15 cellular contexts compared by ENCODE assay signal in the genomic region with DNA sequence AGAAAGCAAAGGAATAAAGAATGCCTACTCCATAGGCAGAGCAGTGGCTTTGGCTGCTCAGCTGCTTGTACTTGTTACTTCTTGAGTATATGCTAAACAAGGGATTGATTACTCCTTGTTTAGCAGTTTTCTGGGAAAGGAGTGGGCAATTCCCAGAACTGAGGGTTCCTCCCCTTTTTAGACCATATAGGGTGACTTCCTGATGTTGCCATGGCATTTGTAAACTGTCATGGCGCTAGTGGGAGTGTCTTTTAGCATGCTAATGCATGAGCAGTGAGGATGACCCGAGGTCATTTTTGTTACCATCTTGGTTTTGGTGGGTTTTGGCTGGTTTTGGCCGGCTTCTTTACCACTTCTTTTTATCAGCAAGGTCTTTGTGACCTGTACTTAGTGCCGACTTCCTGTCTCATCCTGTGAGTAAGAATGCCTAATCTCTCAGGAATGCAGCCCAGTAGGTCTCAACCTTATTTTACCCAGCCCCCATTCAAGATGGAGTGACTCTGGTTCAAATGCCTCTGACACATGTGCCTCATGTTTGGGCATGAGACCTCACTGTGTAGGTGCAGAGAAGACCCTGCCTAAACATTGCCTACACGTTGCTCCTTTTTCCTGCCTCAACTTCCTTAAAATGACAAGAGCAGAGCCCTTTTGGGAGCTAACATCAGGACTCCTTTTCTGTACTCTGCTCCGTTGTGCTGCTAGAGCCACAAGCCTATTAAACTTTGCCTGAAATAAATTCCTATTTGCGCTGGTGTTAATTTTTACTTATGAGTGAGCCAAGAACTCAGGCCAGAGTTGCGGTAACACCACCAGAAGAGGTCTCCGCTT. TPM values are rescaled to one million over a fixed set of nuclear protein-coding genes. Genes with fewer than 3 reads are reported as not detected.
DNase-seq lines count a peak whose midpoint lies in the region; ATAC-seq and TF ChIP-seq lines count a peak whose summit lies in the region.
"Had no signal": no experiment of that assay in that cellular context is flagged by ENCODE, and none has a peak within 500 bp of the region (broad histone marks: within the 10 kb centered on the region; RNA-seq: fewer than 3 reads in every experiment).

No MANE protein-coding gene starts in this region.

- no peak overlapping the region for H3K4me3 ChIP-seq in SJSA1
- H3K4me3 ChIP-seq in retinal pigment epithelial cell (ENCODE audit: low read length) = no peak overlapping the region
- no peak overlapping the region for H3K4me3 ChIP-seq in Peyer's patch

- H3K27ac ChIP-seq in SJSA1 (peak overlapping the region; percentile 74), Peyer's patch (no peak overlapping the region)
- H3K27ac ChIP-seq: 22Rv1 had no signal

- peak; percentile 78 for ATAC-seq in esophagus mucosa
- no peak for ATAC-seq in HG02885 (IDR thresholded peaks at IDR 0.05; ENCODE audit: poor library complexity, unreplicated experiment)
- ATAC-seq: activated CD4-positive, CD25-positive, alpha-beta regulatory T cell treated with anti-CD3 and anti-CD28 coated beads, Interleukin-2, amount 50 U/mL, for 24 hours; naive thymus-derived CD8-positive, alpha-beta T cell; Right ventricle myocardium inferior had no signal

- H3K4me1 ChIP-seq in SJSA1 (replicated peaks) = peaks cover 13% of the 10 kb centered on the region
- no peaks in the 10 kb centered on the region for H3K4me1 ChIP-seq in Peyer's patch

- H3K36me3 ChIP-seq in SJSA1 (peaks cover 16% of the 10 kb centered on the region), Peyer's patch (no peaks in the 10 kb centered on the region)

- TF ChIP-seq CTCF in retinal pigment epithelial cell (conservative IDR thresholded peaks at IDR 0.05; ENCODE audit: low read depth, low read length) (no peak), Peyer's patch (IDR thresholded peaks at IDR 0.05) (no peak)

- DNase-seq in DMS53 (lab: John Stamatoyannopoulos, UW) (peak; percentile 33), DMS53 treated with DMSO at 0.1 percent for 48 hours (lab: John Stamatoyannopoulos, UW; ENCODE audit: unreplicated experiment) (no peak), SJSA1 (ENCODE audit: low read depth in 1 of 2, low spot score in 2 of 2) (peak; percentile 62 to 69), retinal pigment epithelial cell (ENCODE audit: low read depth) (peak; percentile 9), SIG-M5 treated with dmso at 0.1 percent for 504 hours (lab: John Stamatoyannopoulos, UW; ENCODE audit: unreplicated experiment) (no peak), Peyer's patch (no peak)
- DNase-seq: caudate nucleus; naive thymus-derived CD8-positive, alpha-beta T cell had no signal

- H3K27me3 ChIP-seq in SJSA1 (replicated peaks) = no peaks in the 10 kb centered on the region
- H3K27me3 ChIP-seq in Peyer's patch = no peaks in the 10 kb centered on the region

- peaks cover 2% of the 10 kb centered on the region; the same call in 1 of the 2 replicates for H3K9me3 ChIP-seq in SJSA1 (replicated peaks)
- peaks cover 0 to 2% (median 0%) of the 10 kb centered on the region in 4 donors for H3K9me3 ChIP-seq in Peyer's patch

- no peak for TF ChIP-seq POLR2A in Peyer's patch (IDR thresholded peaks at IDR 0.05)

RNA-seq across cellular contexts. Expression of gene UBA6, which starts 21.0 kb away (rescaled TPM):
- total RNA-seq in SJSA1 (2014; rRNA removed; shearing (Covaris generic)) = 118 and 207 TPM in 2 replicates
- total RNA-seq in esophagus mucosa (55.9 TPM), Peyer's patch (10 to 100 TPM; 18.1 to 69.7 (median 43.3) TPM)

RNA-seq across cellular contexts. Expression of gene GNRHR, which starts 32.2 kb away (rescaled TPM):
- total RNA-seq in SJSA1 (2014; rRNA removed; shearing (Covaris generic)) = not detected in 2 replicates
- total RNA-seq in esophagus mucosa (0.56 TPM), Peyer's patch (not detected)
- total RNA-seq: activated T-helper 1 cell treated with anti-CD3 and anti-CD28 coated beads, Interleukin-12 subunit alpha, Interleukin-12 subunit beta, Interleukin-2, Interleukin-4 antibody, amounts not matched to agents 30 ng/mL and 10 ng/mL and 1 ng/mL, durations not matched to agents 14 hours and 24 hours and 36 hours; naive thymus-derived CD8-positive, alpha-beta T cell; Right ventricle myocardium inferior; skeletal muscle tissue had no signal

Comparison
In these comparisons a context has a peak if more than half of its experiments do, and no peak if none do; other contexts are left out.
1. DNase-seq: peak in DMS53 (single experiment), SJSA1 (2 of 2) and retinal pigment epithelial cell (single experiment); none in DMS53 treated with DMSO at 0.1 percent for 48 hours (single experiment), SIG-M5 treated with dmso at 0.1 percent for 504 hours (single experiment) and Peyer's patch (0 of 3).